In the genomic region with DNA sequence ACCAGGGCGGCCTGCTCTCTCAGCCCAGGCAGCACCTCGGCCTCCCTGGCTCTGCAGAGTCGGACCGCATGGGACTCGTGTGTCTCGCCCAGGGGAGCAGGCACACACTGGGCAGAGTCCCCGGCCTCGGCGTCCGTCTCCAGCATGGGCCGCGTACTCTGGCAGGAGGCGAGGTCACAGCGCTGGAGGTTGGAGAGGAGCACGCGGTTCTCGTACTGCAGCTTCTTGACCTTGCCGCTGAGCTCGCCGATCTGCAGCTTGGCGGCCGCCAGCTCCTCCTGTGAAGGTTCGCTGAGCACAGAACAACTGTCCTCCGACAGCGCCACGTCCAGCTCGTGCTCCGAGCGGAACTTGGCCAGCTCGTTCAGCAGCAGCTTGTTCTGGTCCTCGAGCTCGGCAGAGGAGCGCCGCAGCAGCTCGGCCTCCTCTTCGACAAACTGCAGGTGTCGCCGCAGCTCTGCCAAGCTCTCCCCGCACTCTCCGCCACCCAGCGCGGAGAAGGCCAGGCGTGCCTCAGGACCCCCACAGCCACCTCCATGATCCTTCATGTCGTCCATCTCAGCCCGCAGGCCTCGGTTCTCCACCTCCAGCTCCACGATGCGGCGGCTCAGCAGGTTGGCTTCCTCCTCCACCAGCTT, we compare ENCODE assay signal across 20 cellular contexts. TPM values are rescaled to one million over a fixed set of nuclear protein-coding genes. Genes with fewer than 3 reads are reported as not detected.
DNase-seq lines count a peak whose midpoint lies in the region; ATAC-seq and TF ChIP-seq lines count a peak whose summit lies in the region.
"Had no signal": no experiment of that assay in that cellular context is flagged by ENCODE, and none has a peak within 500 bp of the region (broad histone marks: within the 10 kb centered on the region; RNA-seq: fewer than 3 reads in every experiment).

No MANE protein-coding gene starts in this region.

- H3K4me1 ChIP-seq in gastroesophageal sphincter: peaks cover 0 to 33% (median 6%) of the 10 kb centered on the region in 3 donors
- H3K4me1 ChIP-seq in CD4-positive, alpha-beta memory T cell (ENCODE audit: insufficient read depth, low read length): no peaks in the 10 kb centered on the region

- CTCF ChIA-PET in WTC11 (lab: Charles Lee): interaction anchor here (0.6 to 3.2 kb wide), 24 partner anchors 10 to 380 kb away, joined by 3 to 22 read pairs (median 5); a partner anchor contains a TSS
- CTCF ChIA-PET in CD4-positive, alpha-beta memory T cell (lab: Charles Lee; ENCODE audit: partially characterized antibody): no interaction called here

- no peak for TF ChIP-seq EP300 in gastroesophageal sphincter (IDR thresholded peaks at IDR 0.05)

- ATAC-seq in WTC11: peak; percentile 57
- peak; percentile 18 for ATAC-seq in gastroesophageal sphincter
- no peak for ATAC-seq in GM18517 (IDR thresholded peaks at IDR 0.05; ENCODE audit: unreplicated experiment)
- ATAC-seq: activated T-cell treated with anti-CD3 and anti-CD28 coated beads, Interleukin-2, amount 50 U/mL, for 4 hours had no signal

- in situ Hi-C loops in G401 (cut with HindIII; ENCODE audit: low sequenced_read_pairs): no loop called here

- no peak overlapping the region for H3K27ac ChIP-seq in gastroesophageal sphincter
- no peak overlapping the region for H3K27ac ChIP-seq in CD4-positive, alpha-beta memory T cell (ENCODE audit: low read depth, low read length)
- H3K27ac ChIP-seq: KMS-11, prostate gland had no signal

- POLR2A ChIA-PET in WTC11 (lab: Charles Lee): interaction anchor here (2.4 kb wide), 1 partner anchor 39 kb away, joined by 7 read pairs; no protein-coding TSS in a partner anchor
- POLR2A ChIA-PET in CD4-positive, alpha-beta memory T cell (lab: Charles Lee; ENCODE audit: partially characterized antibody): no interaction called here

- intact Hi-C loops in CD4-positive, alpha-beta memory T cell (cut with micrococcal nuclease): no loop called here
- intact Hi-C loops in activated T-helper 1 cell treated with anti-CD3 and anti-CD28 coated beads, Interleukin-12 subunit alpha, Interleukin-12 subunit beta, Interleukin-2, Interleukin-4 antibody, amounts not matched to agents 30 ng/mL and 10 ng/mL and 1 ng/mL, durations not matched to agents 14 hours and 24 hours and 36 hours (cut with micrococcal nuclease): no loop called here

- DNase-seq in G401 (ENCODE audit: low spot score) (peak; percentile 50), WTC11 (ENCODE audit: low spot score) (peak; percentile 43), progenitor cell of endocrine pancreas (ENCODE audit: low spot score, unreplicated experiment) (no peak), HuH-7 (ENCODE audit: low spot score) (no peak)
- DNase-seq in CD4-positive, alpha-beta memory T cell: no peak
- no peak for DNase-seq in activated T-helper 1 cell treated with anti-CD3 and anti-CD28 coated beads, Interleukin-12 subunit alpha, Interleukin-12 subunit beta, Interleukin-2, Interleukin-4 antibody, amounts not matched to agents 30 ng/mL and 10 ng/mL and 1 ng/mL, durations not matched to agents 14 hours and 24 hours and 36 hours (ENCODE audit: low spot score)
- DNase-seq: activated CD4-positive, alpha-beta T cell treated with anti-CD3 and anti-CD28 coated beads, Interleukin-2, amount 10 ng/mL, durations not matched to agents 24 days and 14 days; activated T-cell treated with anti-CD3 and anti-CD28 coated beads, Interleukin-2, amount 50 U/mL, for 4 hours; DMS153; NCI-H1417 treated with DMSO at 0.1 percent for 48 hours; NCI-H2107; NCI-H446 treated with DMSO at 0.1 percent for 48 hours; stimulated activated CD4-positive, alpha-beta T cell treated with anti-CD3 and anti-CD28 coated beads, Interleukin-4, amount 100 ng/mL, for 4 hours; stimulated activated naive CD4-positive, alpha-beta T cell had no signal

- TF ChIP-seq POLR2A in gastroesophageal sphincter (IDR thresholded peaks at IDR 0.05): no peak

- 80% methylated on average over 3 of the region's 49 CpGs; no CpG with 5 or more reads in 1 of the 2 donors for WGBS in gastroesophageal sphincter (ENCODE audit: low coverage in 1 of 2), 2 donors

- H3K27ac Mint-ChIP-seq in WTC11: peak overlapping the region; percentile 11; the same call in 1 of the 2 replicates
- H3K27ac Mint-ChIP-seq in progenitor cell of endocrine pancreas: peak overlapping the region; percentile 8
- no peak overlapping the region for H3K27ac Mint-ChIP-seq in CD4-positive, alpha-beta memory T cell
- no peak overlapping the region for H3K27ac Mint-ChIP-seq in activated T-helper 1 cell treated with anti-CD3 and anti-CD28 coated beads, Interleukin-12 subunit alpha, Interleukin-12 subunit beta, Interleukin-2, Interleukin-4 antibody, amounts not matched to agents 30 ng/mL and 10 ng/mL and 1 ng/mL, durations not matched to agents 14 hours and 24 hours and 36 hours
- H3K27ac Mint-ChIP-seq: activated CD4-positive, alpha-beta T cell treated with anti-CD3 and anti-CD28 coated beads, Interleukin-2, amount 10 ng/mL, durations not matched to agents 24 days and 14 days; B cell had no signal

- H3K4me3 ChIP-seq in gastroesophageal sphincter: no peak overlapping the region
- no peak overlapping the region for H3K4me3 ChIP-seq in CD4-positive, alpha-beta memory T cell (ENCODE audit: low read length in 2 of 2)
- H3K4me3 ChIP-seq: HAP-1, prostate gland had no signal

- H3K9me3 ChIP-seq in gastroesophageal sphincter: no peaks in the 10 kb centered on the region
- no peaks in the 10 kb centered on the region for H3K9me3 ChIP-seq in CD4-positive, alpha-beta memory T cell (ENCODE audit: control insufficient read depth in 1 of 2, low read length in 2 of 2)
- H3K9me3 ChIP-seq: HAP-1, prostate gland had no signal

- peaks cover 0 to 72% of the 10 kb centered on the region in 2 donors for H3K36me3 ChIP-seq in gastroesophageal sphincter
- no peaks in the 10 kb centered on the region for H3K36me3 ChIP-seq in CD4-positive, alpha-beta memory T cell (ENCODE audit: insufficient read depth, low read length)

- no peaks in the 10 kb centered on the region for H3K27me3 Mint-ChIP-seq in WTC11 (ENCODE audit: low read depth)
- no peaks in the 10 kb centered on the region for H3K27me3 Mint-ChIP-seq in progenitor cell of endocrine pancreas
- H3K27me3 Mint-ChIP-seq in CD4-positive, alpha-beta memory T cell: peaks cover 0 to 3% of the 10 kb centered on the region in 2 donors
- H3K27me3 Mint-ChIP-seq in activated T-helper 1 cell treated with anti-CD3 and anti-CD28 coated beads, Interleukin-12 subunit alpha, Interleukin-12 subunit beta, Interleukin-2, Interleukin-4 antibody, amounts not matched to agents 30 ng/mL and 10 ng/mL and 1 ng/mL, durations not matched to agents 14 hours and 24 hours and 36 hours (ENCODE audit: insufficient read depth): peaks cover 7% of the 10 kb centered on the region
- H3K27me3 Mint-ChIP-seq: B cell had no signal

- TF ChIP-seq CTCF in WTC11 (IDR thresholded peaks at IDR 0.05) (no peak), gastroesophageal sphincter (IDR thresholded peaks at IDR 0.05) (no peak), progenitor cell of endocrine pancreas (IDR thresholded peaks at IDR 0.05; ENCODE audit: unreplicated experiment) (no peak)

- peaks cover 29% of the 10 kb centered on the region for H3K36me3 Mint-ChIP-seq in WTC11
- peaks cover 14% of the 10 kb centered on the region for H3K36me3 Mint-ChIP-seq in progenitor cell of endocrine pancreas (ENCODE audit: insufficient read depth)
- no peaks in the 10 kb centered on the region for H3K36me3 Mint-ChIP-seq in CD4-positive, alpha-beta memory T cell
- H3K36me3 Mint-ChIP-seq in activated T-helper 1 cell treated with anti-CD3 and anti-CD28 coated beads, Interleukin-12 subunit alpha, Interleukin-12 subunit beta, Interleukin-2, Interleukin-4 antibody, amounts not matched to agents 30 ng/mL and 10 ng/mL and 1 ng/mL, durations not matched to agents 14 hours and 24 hours and 36 hours (ENCODE audit: low read depth): no peaks in the 10 kb centered on the region

- H3K4me3 Mint-ChIP-seq in WTC11 (no peak overlapping the region), progenitor cell of endocrine pancreas (ENCODE audit: low read depth) (no peak overlapping the region)
- H3K4me3 Mint-ChIP-seq in CD4-positive, alpha-beta memory T cell: no peak overlapping the region
- no peak overlapping the region for H3K4me3 Mint-ChIP-seq in activated T-helper 1 cell treated with anti-CD3 and anti-CD28 coated beads, Interleukin-12 subunit alpha, Interleukin-12 subunit beta, Interleukin-2, Interleukin-4 antibody, amounts not matched to agents 30 ng/mL and 10 ng/mL and 1 ng/mL, durations not matched to agents 14 hours and 24 hours and 36 hours
- H3K4me3 Mint-ChIP-seq: activated CD4-positive, alpha-beta T cell treated with anti-CD3 and anti-CD28 coated beads, Interleukin-2, amount 10 ng/mL, durations not matched to agents 24 days and 14 days; activated T-cell treated with anti-CD3 and anti-CD28 coated beads, Interleukin-2, amount 50 U/mL, for 4 hours; B cell had no signal

- H3K9me3 Mint-ChIP-seq in WTC11: no peaks in the 10 kb centered on the region
- H3K9me3 Mint-ChIP-seq in progenitor cell of endocrine pancreas (ENCODE audit: low read depth): no peaks in the 10 kb centered on the region
- H3K9me3 Mint-ChIP-seq in CD4-positive, alpha-beta memory T cell: no peaks in the 10 kb centered on the region
- no peaks in the 10 kb centered on the region for H3K9me3 Mint-ChIP-seq in activated T-helper 1 cell treated with anti-CD3 and anti-CD28 coated beads, Interleukin-12 subunit alpha, Interleukin-12 subunit beta, Interleukin-2, Interleukin-4 antibody, amounts not matched to agents 30 ng/mL and 10 ng/mL and 1 ng/mL, durations not matched to agents 14 hours and 24 hours and 36 hours
- H3K9me3 Mint-ChIP-seq: activated CD4-positive, alpha-beta T cell treated with anti-CD3 and anti-CD28 coated beads, Interleukin-2, amount 10 ng/mL, durations not matched to agents 24 days and 14 days; activated T-cell treated with anti-CD3 and anti-CD28 coated beads, Interleukin-2, amount 50 U/mL, for 4 hours had no signal

- no peaks in the 10 kb centered on the region for H3K27me3 ChIP-seq in gastroesophageal sphincter
- no peaks in the 10 kb centered on the region for H3K27me3 ChIP-seq in CD4-positive, alpha-beta memory T cell (ENCODE audit: insufficient read depth, low read length)

- H3K4me1 Mint-ChIP-seq in WTC11: peaks cover 22% of the 10 kb centered on the region
- H3K4me1 Mint-ChIP-seq in progenitor cell of endocrine pancreas (ENCODE audit: low read depth): peaks cover 6% of the 10 kb centered on the region
- no peaks in the 10 kb centered on the region for H3K4me1 Mint-ChIP-seq in CD4-positive, alpha-beta memory T cell
- no peaks in the 10 kb centered on the region for H3K4me1 Mint-ChIP-seq in activated T-helper 1 cell treated with anti-CD3 and anti-CD28 coated beads, Interleukin-12 subunit alpha, Interleukin-12 subunit beta, Interleukin-2, Interleukin-4 antibody, amounts not matched to agents 30 ng/mL and 10 ng/mL and 1 ng/mL, durations not matched to agents 14 hours and 24 hours and 36 hours (ENCODE audit: low read depth)

RNA-seq across cellular contexts. Expression of a gene that starts 42.0 kb away (rescaled TPM):
- 31.0 and 31.1 TPM in 2 replicates for total RNA-seq in G401 (2014; rRNA removed; shearing (Covaris generic))
- total RNA-seq in WTC11 (2021) (26.0 to 27.0 TPM (median 26.9 TPM) in 3 replicates), gastroesophageal sphincter (1 to 10 TPM; 5.1 to 8.1 (median 6.0) TPM), progenitor cell of endocrine pancreas (15.1 and 17.5 TPM in 2 replicates)
- total RNA-seq in CD4-positive, alpha-beta memory T cell: 10 to 100 TPM; 12.8 to 14.3 TPM
- polyA plus RNA-seq in CD4-positive, alpha-beta memory T cell: 1 to 10 TPM; 6.1 to 8.2 TPM
- total RNA-seq in activated T-helper 1 cell treated with anti-CD3 and anti-CD28 coated beads, Interleukin-12 subunit alpha, Interleukin-12 subunit beta, Interleukin-2, Interleukin-4 antibody, amounts not matched to agents 30 ng/mL and 10 ng/mL and 1 ng/mL, durations not matched to agents 14 hours and 24 hours and 36 hours: 23.2 and 29.0 TPM in 2 replicates

Comparison
In these comparisons a context has a peak if more than half of its experiments do, and no peak if none do; other contexts are left out.
1. DNase-seq: peak in G401 (single experiment) and WTC11 (single experiment); none in progenitor cell of endocrine pancreas (single experiment), CD4-positive, alpha-beta memory T cell (0 of 5), HuH-7 (single experiment) and activated T-helper 1 cell treated with anti-CD3 and anti-CD28 coated beads, Interleukin-12 subunit alpha, Interleukin-12 subunit beta, Interleukin-2, Interleukin-4 antibody, amounts not matched to agents 30 ng/mL and 10 ng/mL and 1 ng/mL, durations not matched to agents 14 hours and 24 hours and 36 hours (single experiment).
2. H3K27ac Mint-ChIP-seq: peak in WTC11 (single experiment) and progenitor cell of endocrine pancreas (single experiment); none in CD4-positive, alpha-beta memory T cell (0 of 7) and activated T-helper 1 cell treated with anti-CD3 and anti-CD28 coated beads, Interleukin-12 subunit alpha, Interleukin-12 subunit beta, Interleukin-2, Interleukin-4 antibody, amounts not matched to agents 30 ng/mL and 10 ng/mL and 1 ng/mL, durations not matched to agents 14 hours and 24 hours and 36 hours (single experiment).